18 cellular contexts compared by ENCODE assay signal in the genomic region with DNA sequence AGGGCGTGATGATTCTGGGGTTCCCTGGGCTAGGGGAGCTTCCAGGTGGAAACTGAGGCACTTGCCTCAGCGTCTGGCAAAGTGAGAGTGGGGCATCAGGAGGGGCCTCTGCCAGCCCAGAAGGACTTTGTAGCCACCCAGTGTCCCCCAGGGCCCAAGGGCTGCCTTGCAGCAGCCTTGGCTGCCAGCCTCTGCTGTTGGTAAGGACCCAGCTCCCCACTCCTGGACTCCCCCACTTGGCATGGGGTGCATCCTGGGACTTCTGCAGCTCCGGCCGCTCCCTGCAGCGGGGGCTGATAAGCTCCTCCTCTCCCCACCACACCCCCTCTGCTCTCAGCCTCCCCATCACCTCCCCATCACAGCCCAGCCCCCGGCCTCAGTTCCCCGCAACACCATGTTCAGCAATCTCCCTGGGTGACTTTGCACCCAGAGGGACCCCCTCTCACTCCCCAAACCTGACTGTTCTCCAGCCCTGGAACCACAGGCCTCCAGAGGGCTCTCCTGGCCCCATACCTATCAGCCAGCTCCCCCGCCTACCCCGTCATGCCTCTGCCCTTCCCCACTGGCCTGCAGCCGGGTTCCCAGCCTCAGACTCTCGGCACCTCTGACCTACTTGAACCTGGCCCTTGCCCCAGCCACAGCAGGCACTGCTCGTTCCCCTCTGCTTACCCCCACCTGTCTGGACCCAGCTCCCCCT.
DNase-seq lines count a peak whose midpoint lies in the region; ATAC-seq and TF ChIP-seq lines count a peak whose summit lies in the region.
"Had no signal": no experiment of that assay in that cellular context is flagged by ENCODE, and none has a peak within 500 bp of the region (broad histone marks: within the 10 kb centered on the region; RNA-seq: fewer than 3 reads in every experiment).

No MANE protein-coding gene starts in this region.

- WGBS in right cardiac atrium, result 84% methylated on average over 12 of the region's 12 CpGs

- H3K27me3 Mint-ChIP-seq in GM23338 (ENCODE audit: insufficient read depth, low read depth, poor library complexity), result peaks cover 20% of the 10 kb centered on the region

- H3K4me1 ChIP-seq in GM23338 (ENCODE audit: insufficient read depth) (0 out of 2 replicates have a peak, but pooled peaks cover 8% of the 10 kb centered on the region), RWPE2 (ENCODE audit: insufficient read depth, poor library complexity, severe bottlenecking) (no peaks in the 10 kb centered on the region), right cardiac atrium (ENCODE audit: control insufficient read depth, insufficient read depth, low read length) (peaks cover 3% of the 10 kb centered on the region)

- H3K27ac Mint-ChIP-seq in GM23338, result no peak overlapping the region

- H3K4me1 Mint-ChIP-seq in GM23338, result peaks cover 28% of the 10 kb centered on the region

- H3K36me3 Mint-ChIP-seq in GM23338 (ENCODE audit: low read depth), result no peaks in the 10 kb centered on the region

- H3K4me2 ChIP-seq in GM23338, result no peak overlapping the region

- no peaks in the 10 kb centered on the region for H4K20me1 ChIP-seq in GM23338 (replicated peaks; ENCODE audit: insufficient read depth)

- no peak overlapping the region for H2AFZ ChIP-seq in GM23338

- no peaks in the 10 kb centered on the region for H3K79me2 ChIP-seq in GM23338 (replicated peaks; ENCODE audit: insufficient read depth)

- H3K4me3 ChIP-seq in GM23338 (no peak overlapping the region), RWPE2 (ENCODE audit: severe bottlenecking) (no peak overlapping the region), right cardiac atrium (ENCODE audit: low read length) (no peak overlapping the region)
- H3K4me3 ChIP-seq: K562 had no signal

- DNase-seq in GM23338 (ENCODE audit: low spot score), result no peak
- DNase-seq in RWPE2 (ENCODE audit: low spot score), result peak; percentile 45
- peak; percentile 7 to 41 (median 34) for DNase-seq in right cardiac atrium
- no peak for DNase-seq in sciatic nerve (ENCODE audit: low spot score)
- DNase-seq in activated CD4-positive, alpha-beta T cell treated with anti-CD3 and anti-CD28 coated beads, Interleukin-2, amount 50 U/mL, for 4 hours, result no peak
- no peak for DNase-seq in left lobe of liver (ENCODE audit: low spot score)
- DNase-seq: ACHN, AML-193, GOT3, NCI-H1436, NCI-H2029, NCI-H2171, NCI-H446, NCI-H748 treated with DMSO at 0.1 percent for 48 hours, OCI-M1, RPMI8226 had no signal

- H3K27ac ChIP-seq in GM23338 (ENCODE audit: low read depth) (no peak overlapping the region), RWPE2 (ENCODE audit: poor library complexity, severe bottlenecking) (no peak overlapping the region), right cardiac atrium (ENCODE audit: low read length) (no peak overlapping the region)

- no peaks in the 10 kb centered on the region for H3F3A ChIP-seq in GM23338 (replicated peaks; ENCODE audit: low read depth)

- no peak overlapping the region for H3K4me3 Mint-ChIP-seq in GM23338

- intact Hi-C loops in right cardiac atrium (cut with DNase I) (no loop called here), sciatic nerve (cut with DNase I) (no loop called here)

- H3K36me3 ChIP-seq in GM23338 (ENCODE audit: insufficient read depth) (no peaks in the 10 kb centered on the region; the same call in 1 of the 2 replicates), RWPE2 (ENCODE audit: low read depth) (no peaks in the 10 kb centered on the region)

- H3K27me3 ChIP-seq in GM23338 (ENCODE audit: insufficient read depth), result no peaks in the 10 kb centered on the region
- no peaks in the 10 kb centered on the region for H3K27me3 ChIP-seq in RWPE2 (ENCODE audit: insufficient read depth, poor library complexity, severe bottlenecking)
- no peaks in the 10 kb centered on the region for H3K27me3 ChIP-seq in right cardiac atrium (ENCODE audit: control insufficient read depth, insufficient read depth)

- ATAC-seq in GM23338 (peak; percentile 27), RWPE2 (ENCODE audit: low read depth) (no peak), right cardiac atrium (no peak), sciatic nerve (peak; percentile 11), left lobe of liver (no peak), GM19467 (IDR thresholded peaks at IDR 0.05; ENCODE audit: unreplicated experiment) (no peak)
- ATAC-seq: K562 had no signal

- TF ChIP-seq CTCF in GM23338 (conservative IDR thresholded peaks at IDR 0.05; ENCODE audit: low read depth in 2 of 2), result 0 out of 4 replicates have a peak, but pooled peaks of 1 of the 2 experiments have one; percentile 12
- TF ChIP-seq CTCF in RWPE2 (IDR thresholded peaks at IDR 0.05; ENCODE audit: poor library complexity, severe bottlenecking), result no peak

- H3K9me3 ChIP-seq in RWPE2 (ENCODE audit: severe bottlenecking), result no peaks in the 10 kb centered on the region
- H3K9me3 ChIP-seq in right cardiac atrium (ENCODE audit: control insufficient read depth, low read length), result no peaks in the 10 kb centered on the region

- no peaks in the 10 kb centered on the region for H3K9me3 Mint-ChIP-seq in GM23338

- peaks cover 7% of the 10 kb centered on the region; the same call in 1 of the 2 replicates for H3K9me2 ChIP-seq in GM23338 (ENCODE audit: insufficient read depth)

TF ChIP-seq in GM23338, 12 proteins besides CTCF, POLR2A, EP300 and RAD21:
- no peak for TF ChIP-seq STAT1 (IDR thresholded peaks at IDR 0.05; ENCODE audit: unreplicated experiment)
- TF ChIP-seq POLR2AphosphoS5 (IDR thresholded peaks at IDR 0.05; ENCODE audit: low read depth), result no peak
- TF ChIP-seq JUNB (IDR thresholded peaks at IDR 0.05; ENCODE audit: unreplicated experiment), result no peak

Comparison
In these comparisons a context has a peak if more than half of its experiments do, and no peak if none do; other contexts are left out.
1. ATAC-seq: peak in GM23338 (single experiment) and sciatic nerve (single experiment); none in RWPE2 (single experiment), right cardiac atrium (0 of 2), left lobe of liver (single experiment) and GM19467 (single experiment).
2. DNase-seq: peak in RWPE2 (single experiment) and right cardiac atrium (3 of 3); none in GM23338 (single experiment), sciatic nerve (single experiment), activated CD4-positive, alpha-beta T cell treated with anti-CD3 and anti-CD28 coated beads, Interleukin-2, amount 50 U/mL, for 4 hours (0 of 2) and left lobe of liver (single experiment).